In genomic region chr3:9499455-9500107, GRCh38 we compare ENCODE assay signal across 20 cellular contexts. TPM values are rescaled to one million over a fixed set of nuclear protein-coding genes. Genes with fewer than 3 reads are reported as not detected.
A peak's percentile ranks its signal among the peaks of the same experiment; 100 is the strongest.
DNase-seq lines count a peak whose midpoint lies in the region; ATAC-seq and TF ChIP-seq lines count a peak whose summit lies in the region.
"Had no signal": no experiment of that assay in that cellular context is flagged by ENCODE, and none has a peak within 500 bp of the region (broad histone marks: within the 10 kb centered on the region; RNA-seq: fewer than 3 reads in every experiment).

No MANE protein-coding gene starts in this region.

- H3K27ac ChIP-seq in right atrium auricular region (no peak overlapping the region), heart right ventricle (no peak overlapping the region)
- H3K27ac ChIP-seq: gastrocnemius medialis, parathyroid adenoma, upper lobe of left lung had no signal

- TF ChIP-seq CTCF in right atrium auricular region (IDR thresholded peaks at IDR 0.05) (no peak), heart right ventricle (IDR thresholded peaks at IDR 0.05) (no peak), endothelial cell (IDR thresholded peaks at IDR 0.05; ENCODE audit: unreplicated experiment) (no peak), mesothelial cell of epicardium (IDR thresholded peaks at IDR 0.05; ENCODE audit: unreplicated experiment) (no peak)

- WGBS in heart right ventricle, 2 donors: 24 to 26% methylated on average over 19 of the region's 19 CpGs

- H3K9me3 ChIP-seq in right atrium auricular region (no peaks in the 10 kb centered on the region), heart right ventricle (no peaks in the 10 kb centered on the region)
- H3K9me3 ChIP-seq: gastrocnemius medialis, upper lobe of left lung had no signal

- peak overlapping the region; percentile 62 for H3K4me3 Mint-ChIP-seq in endothelial cell (ENCODE audit: unreplicated experiment)
- peak overlapping the region; percentile 40 for H3K4me3 Mint-ChIP-seq in mesothelial cell of epicardium
- H3K4me3 Mint-ChIP-seq in activated CD4-positive, alpha-beta memory T cell treated with anti-CD3 and anti-CD28 coated beads, Interleukin-2, amount 10 ng/mL, durations not matched to agents 7 days and 5 days: no peak overlapping the region
- H3K4me3 Mint-ChIP-seq: activated T-helper 17 cell treated with anti-CD3 and anti-CD28 coated beads, Interleukin-2, amount 50 U/mL, for 72 hours; CD4-positive, CD25-positive, alpha-beta regulatory T cell had no signal

- POLR2A ChIA-PET in activated CD4-positive, alpha-beta memory T cell treated with anti-CD3 and anti-CD28 coated beads, Interleukin-2, amount 10 ng/mL, durations not matched to agents 7 days and 5 days (lab: Charles Lee): interaction anchor here (0.6 kb wide), 1 partner anchor 964 kb away, joined by 3 read pairs; no protein-coding TSS in a partner anchor

- H3K4me1 ChIP-seq in right atrium auricular region: peaks cover 0 to 16% of the 10 kb centered on the region in 2 donors
- H3K4me1 ChIP-seq in heart right ventricle: peaks cover 0 to 14% (median 10%) of the 10 kb centered on the region in 9 donors
- H3K4me1 ChIP-seq: parathyroid adenoma had no signal

- H3K27me3 ChIP-seq in right atrium auricular region (peaks cover 0 to 5% of the 10 kb centered on the region in 2 donors), heart right ventricle (peaks cover 0 to 33% (median 23%) of the 10 kb centered on the region in 7 donors)

- H3K36me3 ChIP-seq in right atrium auricular region (no peaks in the 10 kb centered on the region), heart right ventricle (no peaks in the 10 kb centered on the region)
- H3K36me3 ChIP-seq: gastrocnemius medialis, upper lobe of left lung had no signal

- intact Hi-C loops in heart right ventricle (cut with DNase I): loop anchor here in 3 of 10 donors (5.0 to 10.0 kb wide), 3 partner anchors 225 to 245 kb away; partner anchors contain the start of genes BRPF1 (in 1 of the 3) and OGG1 (in 1 of the 3)

- CTCF ChIA-PET in activated CD4-positive, alpha-beta memory T cell treated with anti-CD3 and anti-CD28 coated beads, Interleukin-2, amount 10 ng/mL, durations not matched to agents 7 days and 5 days (lab: Charles Lee): interaction anchor here (0.6 to 4.1 kb wide), 2 partner anchors 13 to 33 kb away, joined by 3 to 15 read pairs; no protein-coding TSS in a partner anchor

- no peak for ATAC-seq in heart right ventricle
- ATAC-seq in HG03457 (IDR thresholded peaks at IDR 0.05; ENCODE audit: unreplicated experiment): no peak
- ATAC-seq: gastrocnemius medialis had no signal

- H3K27me3 Mint-ChIP-seq in endothelial cell (ENCODE audit: unreplicated experiment) (peaks cover 15% of the 10 kb centered on the region), mesothelial cell of epicardium (ENCODE audit: low read depth) (peaks cover 59% of the 10 kb centered on the region)
- H3K27me3 Mint-ChIP-seq in activated CD4-positive, alpha-beta memory T cell treated with anti-CD3 and anti-CD28 coated beads, Interleukin-2, amount 10 ng/mL, durations not matched to agents 7 days and 5 days: peaks cover 21% of the 10 kb centered on the region

- H3K4me1 Mint-ChIP-seq in endothelial cell (ENCODE audit: unreplicated experiment) (peaks cover 9% of the 10 kb centered on the region), mesothelial cell of epicardium (peaks cover 7% of the 10 kb centered on the region)
- H3K4me1 Mint-ChIP-seq in activated CD4-positive, alpha-beta memory T cell treated with anti-CD3 and anti-CD28 coated beads, Interleukin-2, amount 10 ng/mL, durations not matched to agents 7 days and 5 days: peaks cover 2% of the 10 kb centered on the region

- peak; percentile 47 for DNase-seq in right atrium auricular region (ENCODE audit: low spot score)
- DNase-seq in heart right ventricle: no peak
- DNase-seq in endothelial cell (ENCODE audit: low spot score): no peak
- no peak for DNase-seq in mesothelial cell of epicardium (ENCODE audit: low spot score in 2 of 2, unreplicated experiment in 2 of 2)
- DNase-seq in activated CD4-positive, alpha-beta memory T cell treated with anti-CD3 and anti-CD28 coated beads, Interleukin-2, amount 10 ng/mL, durations not matched to agents 7 days and 5 days: no peak
- DNase-seq in activated naive CD4-positive, alpha-beta T cell treated with Interleukin-2 at 50 U/mL for 16 hours: no peak
- no peak for DNase-seq in mesenteric fat pad (ENCODE audit: low spot score)
- DNase-seq: CD4-positive, CD25-positive, alpha-beta regulatory T cell; gastrocnemius medialis; kidney glomerular epithelial cell; NCI-H748 treated with DMSO at 0.1 percent for 48 hours had no signal

- H3K4me3 ChIP-seq in right atrium auricular region (no peak overlapping the region), heart right ventricle (peak overlapping the region in 1 of 10 donors; percentile 3)
- H3K4me3 ChIP-seq: gastrocnemius medialis, K562, upper lobe of left lung had no signal

- H3K36me3 Mint-ChIP-seq in endothelial cell (ENCODE audit: low read depth, unreplicated experiment): peaks cover 6% of the 10 kb centered on the region
- H3K36me3 Mint-ChIP-seq in mesothelial cell of epicardium: no peaks in the 10 kb centered on the region
- no peaks in the 10 kb centered on the region for H3K36me3 Mint-ChIP-seq in activated CD4-positive, alpha-beta memory T cell treated with anti-CD3 and anti-CD28 coated beads, Interleukin-2, amount 10 ng/mL, durations not matched to agents 7 days and 5 days (ENCODE audit: low read depth)

- H3K9me3 Mint-ChIP-seq in endothelial cell (ENCODE audit: unreplicated experiment) (no peaks in the 10 kb centered on the region), mesothelial cell of epicardium (no peaks in the 10 kb centered on the region)
- H3K9me3 Mint-ChIP-seq in activated CD4-positive, alpha-beta memory T cell treated with anti-CD3 and anti-CD28 coated beads, Interleukin-2, amount 10 ng/mL, durations not matched to agents 7 days and 5 days: no peaks in the 10 kb centered on the region
- H3K9me3 Mint-ChIP-seq: activated T-helper 17 cell treated with anti-CD3 and anti-CD28 coated beads, Interleukin-2, amount 50 U/mL, for 72 hours; CD4-positive, CD25-positive, alpha-beta regulatory T cell had no signal

- H3K27ac Mint-ChIP-seq in endothelial cell (ENCODE audit: unreplicated experiment): no peak overlapping the region
- no peak overlapping the region for H3K27ac Mint-ChIP-seq in mesothelial cell of epicardium
- H3K27ac Mint-ChIP-seq in activated CD4-positive, alpha-beta memory T cell treated with anti-CD3 and anti-CD28 coated beads, Interleukin-2, amount 10 ng/mL, durations not matched to agents 7 days and 5 days: no peak overlapping the region
- H3K27ac Mint-ChIP-seq: activated T-helper 17 cell treated with anti-CD3 and anti-CD28 coated beads, Interleukin-2, amount 50 U/mL, for 72 hours; CD4-positive, CD25-positive, alpha-beta regulatory T cell had no signal

RNA-seq across cellular contexts. Expression of gene LHFPL4, which starts 54.0 kb away (rescaled TPM):
- total RNA-seq in right atrium auricular region: not detected
- not detected for total RNA-seq in heart right ventricle
- not detected for polyA plus RNA-seq in heart right ventricle
- total RNA-seq in endothelial cell (ENCODE audit: unreplicated experiment): 0.08 TPM
- total RNA-seq in mesothelial cell of epicardium: not detected in 3 replicates
- total RNA-seq in activated CD4-positive, alpha-beta memory T cell treated with anti-CD3 and anti-CD28 coated beads, Interleukin-2, amount 10 ng/mL, durations not matched to agents 7 days and 5 days: under 1 TPM in 1 of 2 experiments, not detected in 1; 0.05 TPM
- not detected for total RNA-seq in mesenteric fat pad
- total RNA-seq: A172; activated T-helper 17 cell treated with anti-CD3 and anti-CD28 coated beads, Interleukin-2, amount 50 U/mL, for 72 hours; CD4-positive, CD25-positive, alpha-beta regulatory T cell; endothelial cell of umbilical vein; gastrocnemius medialis; K562; mucosa of gallbladder; RPMI7951 had no signal
- polyA plus RNA-seq: endothelial cell of umbilical vein, K562 had no signal
